ENCODE assay signal across 15 cellular contexts in the genomic region with DNA sequence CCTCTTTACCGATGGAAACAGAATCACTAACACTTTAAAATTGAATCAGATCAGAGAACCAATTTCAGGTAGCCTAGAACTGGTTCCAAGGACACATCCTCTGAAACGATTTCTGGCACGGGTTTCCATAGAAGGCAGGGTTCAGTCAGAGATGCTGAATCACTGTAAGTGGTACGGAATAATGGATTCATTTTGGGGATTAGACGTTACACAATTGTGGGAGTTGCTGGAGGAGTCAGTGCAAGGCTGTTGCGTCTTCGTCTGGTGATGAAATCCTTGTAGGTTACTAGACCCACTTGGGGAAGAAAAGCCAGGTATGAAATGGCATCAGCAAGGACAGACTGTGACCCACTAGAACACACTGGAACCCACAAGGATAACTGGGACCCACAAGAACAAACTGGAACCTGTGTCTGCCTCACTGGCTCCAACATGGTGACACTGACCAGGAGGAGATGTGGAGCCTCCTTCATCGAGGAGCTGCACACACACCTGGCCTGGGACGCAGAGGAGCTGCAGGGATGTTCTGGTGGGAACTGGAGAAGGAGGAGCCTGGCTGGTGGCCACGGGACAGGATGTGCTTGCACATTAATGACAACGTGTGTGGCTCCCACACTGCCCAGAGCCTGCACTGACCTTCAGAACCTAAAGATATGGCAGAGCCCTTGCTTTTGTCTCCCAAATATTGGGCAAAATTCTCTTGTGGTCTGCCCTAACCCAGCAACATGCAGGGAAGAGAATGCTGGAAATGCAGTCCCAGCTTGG.
"Had no signal": no experiment of that assay in that cellular context is flagged by ENCODE, and none has a peak within 500 bp of the region (broad histone marks: within the 10 kb centered on the region; RNA-seq: fewer than 3 reads in every experiment).

No MANE protein-coding gene starts in this region.

- H3K27ac ChIP-seq: neutrophil, pancreas, testis, upper lobe of right lung had no signal

- H3K4me1 ChIP-seq: pancreas, testis, upper lobe of right lung had no signal

- H3K9me3 ChIP-seq: neutrophil, pancreas, testis, upper lobe of right lung had no signal

- H3K27me3 ChIP-seq: hepatocyte, neutrophil, pancreas, testis, upper lobe of right lung had no signal

- H3K36me3 ChIP-seq: neutrophil, pancreas, upper lobe of right lung had no signal

- ATAC-seq: activated CD8-positive, alpha-beta memory T cell treated with anti-CD3 and anti-CD28 coated beads, Interleukin-2, amount 10 ng/mL, durations not matched to agents 7 days and 5 days; natural killer cell treated with Interleukin-12 subunit alpha and Interleukin-12 subunit beta and Interleukin-15 and Interleukin-18, amount 100 ng/mL, for 72 hours; pancreas; stimulated activated naive CD8-positive, alpha-beta T cell treated with anti-CD3 and anti-CD28 coated beads, Interleukin-15, amount 100 ng/mL, for 72 hours had no signal

- DNase-seq: activated B cell treated with CpG ODN at 0.5 μM for 24 hours; activated CD4-positive, alpha-beta memory T cell treated with anti-CD3 and anti-CD28 coated beads, Interleukin-2, amount 10 ng/mL, durations not matched to agents 7 days and 5 days; activated CD4-positive, alpha-beta T cell treated with anti-CD3 and anti-CD28 coated beads for 4 hours; activated CD8-positive, alpha-beta memory T cell treated with anti-CD3 and anti-CD28 coated beads, Interleukin-2, amount 10 ng/mL, durations not matched to agents 7 days and 5 days; activated naive CD4-positive, alpha-beta T cell treated with Interleukin-2 at 50 U/mL for 16 hours; anterior cingulate cortex; erythroblast; pancreas; stimulated activated naive CD8-positive, alpha-beta T cell treated with anti-CD3 and anti-CD28 coated beads, Interleukin-15, amount 100 ng/mL, for 72 hours; testis; upper lobe of right lung had no signal

- H3K4me3 ChIP-seq: coronary artery, hepatocyte, pancreas, testis, upper lobe of right lung had no signal
